Comparison of ENCODE assay signal across 27 cellular contexts in the genomic region with DNA sequence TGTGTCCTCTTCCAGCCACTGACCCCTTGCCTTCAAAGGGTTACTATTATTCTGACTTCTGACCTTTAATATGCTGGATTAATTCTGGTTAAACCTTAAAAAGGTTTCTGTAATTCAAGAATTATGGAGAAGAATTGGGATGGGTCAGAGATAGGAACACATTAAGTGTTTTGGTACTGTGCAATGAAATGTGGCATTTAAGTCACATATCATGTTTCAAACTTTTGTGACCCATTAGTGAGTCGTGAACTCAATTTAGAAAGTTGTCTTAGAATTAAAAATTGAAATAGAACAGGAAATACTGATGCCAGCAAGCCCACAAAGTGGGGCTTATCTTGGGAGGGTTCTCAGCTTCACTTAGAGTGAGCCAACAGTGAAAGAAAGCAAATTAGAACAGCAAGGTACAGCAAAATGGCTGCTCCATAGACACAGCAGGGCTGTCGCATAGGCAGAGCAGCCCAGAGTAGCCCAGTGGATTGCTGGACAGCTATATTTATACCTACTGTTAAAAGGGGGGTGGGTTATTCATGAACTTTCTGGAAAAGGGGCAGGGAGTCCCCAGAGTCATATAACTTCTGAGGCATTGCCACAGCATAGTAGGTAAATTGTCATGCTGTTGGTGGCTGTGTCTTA.
"Had no signal": no experiment of that assay in that cellular context is flagged by ENCODE, and none has a peak within 500 bp of the region (broad histone marks: within the 10 kb centered on the region; RNA-seq: fewer than 3 reads in every experiment).

No MANE protein-coding gene starts in this region.

- H3K27me3 Mint-ChIP-seq: stimulated activated naive CD8-positive, alpha-beta T cell treated with anti-CD3 and anti-CD28 coated beads, Interleukin-15, Interleukin-2, amounts not matched to agents 100 ng/mL and 50 ng/mL, for 24 hours; type B pancreatic cell had no signal

- H3K9ac ChIP-seq: neural progenitor cell, parathyroid adenoma had no signal

- H3K27ac Mint-ChIP-seq: natural killer cell; nephron progenitor cell; neural progenitor cell; stimulated activated effector memory CD8-positive, alpha-beta T cell treated with anti-CD3 and anti-CD28 coated beads, Interleukin-12 subunit alpha, Interleukin-12 subunit beta, amount 100 ng/mL, for 72 hours; stimulated activated naive CD8-positive, alpha-beta T cell treated with anti-CD3 and anti-CD28 coated beads, Interleukin-15, Interleukin-2, amounts not matched to agents 100 ng/mL and 50 ng/mL, for 24 hours; type B pancreatic cell had no signal

- DNase-seq: hippocampal formation; kidney glomerular epithelial cell; left cardiac atrium; left lung; lower lobe of right lung; mammary epithelial cell; mesenchymal stem cell; naive B cell; natural killer cell; nephron progenitor cell; occipital lobe; right lobe of liver; small intestine; spleen; stimulated activated CD4-positive, alpha-beta T cell treated with anti-CD3 and anti-CD28 coated beads, Interleukin-4, amount 100 ng/mL, for 24 hours; stimulated activated naive CD4-positive, alpha-beta T cell; tibial artery; uterus had no signal

- H3K27me3 ChIP-seq: left lung, neural progenitor cell, neutrophil, right atrium auricular region, right lobe of liver, spleen, suprapubic skin, tibial artery, uterus had no signal

- H2AFZ ChIP-seq: neural progenitor cell, parathyroid adenoma had no signal

- H3K79me2 ChIP-seq: parathyroid adenoma had no signal

- H3K4me3 Mint-ChIP-seq: naive B cell; natural killer cell; nephron progenitor cell; neural progenitor cell; stimulated activated effector memory CD8-positive, alpha-beta T cell treated with anti-CD3 and anti-CD28 coated beads, Interleukin-12 subunit alpha, Interleukin-12 subunit beta, amount 100 ng/mL, for 72 hours; stimulated activated naive CD8-positive, alpha-beta T cell treated with anti-CD3 and anti-CD28 coated beads, Interleukin-15, Interleukin-2, amounts not matched to agents 100 ng/mL and 50 ng/mL, for 24 hours; type B pancreatic cell had no signal

- H3K4me2 ChIP-seq: neural progenitor cell had no signal

- ATAC-seq: left cardiac atrium; left lung; lower lobe of right lung; natural killer cell; stimulated activated effector memory CD8-positive, alpha-beta T cell treated with anti-CD3 and anti-CD28 coated beads, Interleukin-12 subunit alpha, Interleukin-12 subunit beta, amount 100 ng/mL, for 72 hours had no signal

- H3K4me3 ChIP-seq: left lung, lower lobe of right lung, neural progenitor cell, right atrium auricular region, right lobe of liver, spleen, suprapubic skin, thoracic aorta, tibial artery, uterus had no signal

- H3K9me3 ChIP-seq: left lung, lower lobe of right lung, neutrophil, right atrium auricular region, right lobe of liver, spleen, suprapubic skin, thoracic aorta, tibial artery, uterus had no signal

- H3K36me3 ChIP-seq: left lung, neural progenitor cell, neutrophil, right atrium auricular region, suprapubic skin, thoracic aorta, tibial artery, uterus had no signal

- H3K36me3 Mint-ChIP-seq: natural killer cell; neural progenitor cell; stimulated activated effector memory CD8-positive, alpha-beta T cell treated with anti-CD3 and anti-CD28 coated beads, Interleukin-12 subunit alpha, Interleukin-12 subunit beta, amount 100 ng/mL, for 72 hours had no signal

- H3K4me1 ChIP-seq: left lung, lower lobe of right lung, neural progenitor cell, parathyroid adenoma, spleen, suprapubic skin, tibial artery, uterus had no signal

- H3K27ac ChIP-seq: left lung, lower lobe of right lung, neural progenitor cell, neutrophil, parathyroid adenoma, right atrium auricular region, right lobe of liver, spleen, suprapubic skin, thoracic aorta, tibial artery, uterus had no signal

- H3K4me1 Mint-ChIP-seq: naive B cell, nephron progenitor cell, neural progenitor cell had no signal

- H3K9me3 Mint-ChIP-seq: naive B cell; natural killer cell; nephron progenitor cell; neural progenitor cell; stimulated activated effector memory CD8-positive, alpha-beta T cell treated with anti-CD3 and anti-CD28 coated beads, Interleukin-12 subunit alpha, Interleukin-12 subunit beta, amount 100 ng/mL, for 72 hours; stimulated activated naive CD8-positive, alpha-beta T cell treated with anti-CD3 and anti-CD28 coated beads, Interleukin-15, Interleukin-2, amounts not matched to agents 100 ng/mL and 50 ng/mL, for 24 hours; type B pancreatic cell had no signal
